Comparison of ENCODE assay signal across 8 cellular contexts in the genomic region with DNA sequence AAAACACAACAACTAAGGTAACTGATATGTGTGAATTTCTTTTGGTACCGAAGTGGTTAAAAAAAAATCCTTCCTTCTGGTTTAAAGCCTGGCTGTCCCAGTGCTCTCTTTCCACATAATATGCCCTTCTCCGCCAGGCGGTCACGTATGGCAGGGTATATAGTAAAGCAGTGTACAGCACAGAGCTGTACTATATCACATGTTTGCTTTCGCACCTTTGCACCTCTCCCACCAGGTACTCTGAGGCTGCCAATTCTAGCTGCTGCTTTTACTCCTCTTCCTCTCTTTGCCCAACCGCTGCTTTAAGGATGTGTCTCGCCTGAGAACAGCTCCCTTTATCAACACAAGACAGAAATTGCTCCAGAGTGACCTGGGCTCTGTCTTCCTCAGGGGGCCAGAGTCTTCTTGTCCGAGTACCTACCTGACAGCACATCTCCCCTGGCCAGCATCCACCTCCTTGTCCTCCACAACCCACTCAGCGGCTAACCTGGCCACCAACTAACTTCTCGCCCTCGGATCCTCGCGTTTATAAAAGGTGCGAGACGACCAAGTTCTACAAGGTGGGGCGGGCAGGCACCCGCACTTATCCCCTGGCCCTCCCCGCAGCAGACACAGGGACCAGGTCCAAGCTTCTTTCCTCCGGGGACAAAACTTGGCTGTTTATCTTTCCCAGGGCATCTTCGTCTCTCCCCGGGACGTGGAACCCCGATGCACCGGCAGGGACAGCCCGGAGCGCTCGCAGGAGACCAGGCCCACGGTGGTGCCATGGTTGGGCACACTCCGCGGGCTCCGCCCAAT. TPM values are rescaled to one million over a fixed set of nuclear protein-coding genes. Genes with fewer than 3 reads are reported as not detected.
DNase-seq lines count a peak whose midpoint lies in the region; ATAC-seq, FAIRE-seq and TF ChIP-seq lines count a peak whose summit lies in the region.

No MANE protein-coding gene starts in this region.

- H3K4me1 ChIP-seq in NT2/D1 (ENCODE audit: insufficient read depth, insufficient read length) (peaks cover 3% of the 10 kb centered on the region), fibroblast of lung (ENCODE audit: control insufficient read depth, extremely low read depth, insufficient read depth, low read length) (no peaks in the 10 kb centered on the region), pancreas (no peaks in the 10 kb centered on the region)

- H4K20me1 ChIP-seq in fibroblast of lung (ENCODE audit: control insufficient read depth, extremely low read depth, insufficient read depth, low read length) = no peaks in the 10 kb centered on the region

- H3K27me3 ChIP-seq in NT2/D1 (ENCODE audit: insufficient read depth, insufficient read length) = peaks cover 56% of the 10 kb centered on the region
- no peaks in the 10 kb centered on the region for H3K27me3 ChIP-seq in fibroblast of lung (ENCODE audit: control insufficient read depth, insufficient read depth, low read length)
- no peaks in the 10 kb centered on the region for H3K27me3 ChIP-seq in pancreas

- H3K27ac ChIP-seq in fibroblast of lung (ENCODE audit: insufficient read depth, low read length) (no peak overlapping the region), pancreas (peak overlapping the region in 1 of 4 donors; percentile 42)

- peak overlapping the region; percentile 72 for H2AFZ ChIP-seq in fibroblast of lung (ENCODE audit: low read length)

- ATAC-seq in pancreas = peak; percentile 7 to 29 (median 22)
- ATAC-seq in GM18909 (IDR thresholded peaks at IDR 0.05; ENCODE audit: poor library complexity, unreplicated experiment) = no peak

- H3K9me3 ChIP-seq in NT2/D1 (ENCODE audit: insufficient read depth, low read length) = no peaks in the 10 kb centered on the region; the same call in 1 of the 2 replicates
- no peaks in the 10 kb centered on the region for H3K9me3 ChIP-seq in fibroblast of lung (ENCODE audit: control insufficient read depth, insufficient read depth, low read depth, low read length)
- no peaks in the 10 kb centered on the region for H3K9me3 ChIP-seq in pancreas

- 16 to 20% methylated on average over 31 of the region's 31 CpGs for WGBS in pancreas, 2 donors

- H3K9ac ChIP-seq in NT2/D1 (ENCODE audit: insufficient read length, low read depth) = peak overlapping the region; percentile 90
- no peak overlapping the region for H3K9ac ChIP-seq in fibroblast of lung (ENCODE audit: insufficient read depth, low read length)

- H3K4me3 ChIP-seq in NT2/D1 (ENCODE audit: insufficient read length, low read depth) = peak overlapping the region; percentile 79
- H3K4me3 ChIP-seq in fibroblast of lung (replicated peaks in 1 of 4; ENCODE audit: control extremely low read depth in 1 of 4, insufficient read depth in 1 of 4, low read depth in 3 of 4, low read length in 4 of 4) = peak overlapping the region; percentile 57 to 73 (median 70)
- H3K4me3 ChIP-seq in pancreas = peak overlapping the region; percentile 49 to 71 (median 60)

- DNase-seq in ELF-1 (ENCODE audit: low read depth, low spot score) (peak; percentile 19), NT2/D1 (ENCODE audit: low read depth, low spot score) (no peak), fibroblast of lung (ENCODE audit: low read depth in 2 of 2) (no peak), pancreas (peak in 2 of 6 donors; percentile 16 to 88), T1000 (lab: John Stamatoyannopoulos, UW) (no peak), dedifferentiated amniotic fluid mesenchymal stem cell (ENCODE audit: extremely low spot score) (no peak), iPS-NIHi7 (ENCODE audit: extremely low spot score) (no peak)

- no peak for TF ChIP-seq CTCF in fibroblast of lung (conservative IDR thresholded peaks at IDR 0.05 in 1 of 2, IDR thresholded peaks at IDR 0.05 in 1 of 2; ENCODE audit: low read depth in 1 of 2, low read length in 2 of 2)
- TF ChIP-seq CTCF in pancreas (IDR thresholded peaks at IDR 0.05) = no peak

- intact Hi-C loops in pancreas (cut with DNase I) = no loop called here

- no peak for FAIRE-seq in pancreas (lab: Jason Lieb, UNC)

- peak overlapping the region; percentile 71 for H3K4me2 ChIP-seq in fibroblast of lung (ENCODE audit: extremely low read depth, insufficient read depth, low read length)

- H3K36me3 ChIP-seq in NT2/D1 (ENCODE audit: insufficient read depth, insufficient read length, low read length) (no peaks in the 10 kb centered on the region), fibroblast of lung (ENCODE audit: control insufficient read depth, insufficient read depth, low read length) (no peaks in the 10 kb centered on the region), pancreas (no peaks in the 10 kb centered on the region)

- H3K79me2 ChIP-seq in fibroblast of lung (ENCODE audit: control insufficient read depth, insufficient read depth, low read length) = no peaks in the 10 kb centered on the region

RNA-seq across cellular contexts. Expression of gene COLGALT2, which starts 1.6 kb away (rescaled TPM):
- total RNA-seq in fibroblast of lung (2.3 and 6.8 TPM in 2 replicates), pancreas (1 to 10 TPM; 1.0 to 3.2 (median 1.6) TPM)
- polyA plus RNA-seq in fibroblast of lung (4.3 and 5.7 TPM in 2 replicates), pancreas (1 to 10 TPM; 1.3 to 3.2 TPM)
- polyA plus RNA-seq in fibroblast of lung (2012) = 3.7 and 4.4 TPM in 2 replicates
- polyA minus RNA-seq in fibroblast of lung (ENCODE audit: low replicate concordance) = 4.6 and 10.3 TPM in 2 replicates

RNA-seq across cellular contexts. Expression of gene TSEN15, which starts 15.6 kb away (rescaled TPM):
- total RNA-seq in fibroblast of lung (31.6 and 53.7 TPM in 2 replicates), pancreas (10 to 100 TPM in 2 of 6 donors, 1 to 10 TPM in 4; 5.8 to 15.4 (median 9.8) TPM)
- polyA plus RNA-seq in fibroblast of lung (54.4 and 74.2 TPM in 2 replicates), pancreas (10 to 100 TPM in 1 of 2 donors, 1 to 10 TPM in 1; 10.0 to 13.6 TPM)
- polyA plus RNA-seq in fibroblast of lung (2012) = 40.5 and 47.1 TPM in 2 replicates
- 32.9 and 49.0 TPM in 2 replicates for polyA minus RNA-seq in fibroblast of lung (ENCODE audit: low replicate concordance)
